2 cellular contexts compared by ENCODE assay signal in genomic region chr20:50101281-50101680, GRCh38.
TF ChIP-seq lines count a peak whose summit lies in the region.

No MANE protein-coding gene starts in this region.

TF ChIP-seq in IMR-90, 13 proteins besides CTCF, POLR2A, EP300 and RAD21:
- TF ChIP-seq MXI1 (IDR thresholded peaks at IDR 0.05; ENCODE audit: borderline replicate concordance, low read depth, low read length): no peak
- TF ChIP-seq CEBPB (IDR thresholded peaks at IDR 0.05; ENCODE audit: low read depth, low read length): peak; percentile 62; the same call in 1 of the 2 replicates

TF ChIP-seq in H1, 55 proteins besides CTCF, POLR2A, EP300 and RAD21:
- peak; percentile 29; the same call in 1 of the 2 replicates for TF ChIP-seq CEBPB (IDR thresholded peaks at IDR 0.05; ENCODE audit: low read depth, low read length)
- TF ChIP-seq TAF7 (optimal IDR thresholded peaks at IDR 0.05; ENCODE audit: borderline replicate concordance, low read depth, low read length): no peak
- TF ChIP-seq TCF12 (IDR thresholded peaks at IDR 0.05; ENCODE audit: low read depth, low read length): no peak
- no peak for TF ChIP-seq TEAD4 (IDR thresholded peaks at IDR 0.05; ENCODE audit: low read depth, low read length)
- no peak for TF ChIP-seq KDM4A (IDR thresholded peaks at IDR 0.05; ENCODE audit: low read depth, low read length, severe bottlenecking)
TF ChIP-seq in H1: peak in this region for 1.
